In genomic region chr1:160261526-160261877, GRCh38 we compare ENCODE assay signal across 8 cellular contexts. TPM values are rescaled to one million over a fixed set of nuclear protein-coding genes. Genes with fewer than 3 reads are reported as not detected.
DNase-seq lines count a peak whose midpoint lies in the region; TF ChIP-seq lines count a peak whose summit lies in the region.

No MANE protein-coding gene starts in this region.

- H3F3A ChIP-seq in smooth muscle cell (ENCODE audit: low read depth), result peaks cover 23% of the 10 kb centered on the region

- H3K4me3 ChIP-seq in iPS-11a (ENCODE audit: low read depth, low read length) (peak overlapping the region; percentile 99), smooth muscle cell (peak overlapping the region; percentile 74)

- no peaks in the 10 kb centered on the region for H3K36me3 ChIP-seq in smooth muscle cell (ENCODE audit: low read depth)

- H3K4me2 ChIP-seq in smooth muscle cell, result peak overlapping the region; percentile 93

- peak overlapping the region; percentile 99 for H3K9ac ChIP-seq in smooth muscle cell (ENCODE audit: low read depth)

- H3K27ac ChIP-seq in angular gyrus (ENCODE audit: low read depth, low read length) (peak overlapping the region; percentile 99), smooth muscle cell (ENCODE audit: low read depth) (peak overlapping the region; percentile 100)

- peaks cover 33% of the 10 kb centered on the region for H3K4me1 ChIP-seq in smooth muscle cell (ENCODE audit: low read depth)

- in situ Hi-C loops in KBM-7 (cut with MboI; ENCODE audit: low pct_unique_long_range_greater_than_20kb, low sequenced_read_pairs), result no loop called here

- H3K9me3 ChIP-seq in smooth muscle cell (replicated peaks; ENCODE audit: low read depth), result no peaks in the 10 kb centered on the region

- DNase-seq in AG20443 (ENCODE audit: low spot score) (peak; percentile 70), GM19240 (ENCODE audit: insufficient read length, low spot score) (peak; percentile 30), KBM-7 (peak; percentile 61), SW480 (ENCODE audit: low spot score) (peak; percentile 74), smooth muscle cell (lab: John Stamatoyannopoulos, UW; ENCODE audit: unreplicated experiment) (peak; percentile 26), occipital lobe (lab: John Stamatoyannopoulos, UW) (no peak)

- no peak for TF ChIP-seq CTCF in smooth muscle cell (IDR thresholded peaks at IDR 0.05; ENCODE audit: borderline replicate concordance, insufficient read depth, poor library complexity, severe bottlenecking)

- WGBS in smooth muscle cell (ENCODE audit: low lambda C conversion rate), result under 1% methylated on average over 6 of the region's 6 CpGs

- no peak overlapping the region for H2AFZ ChIP-seq in smooth muscle cell (ENCODE audit: low read depth)

- H3K79me2 ChIP-seq in smooth muscle cell (ENCODE audit: low read depth), result peaks cover 35% of the 10 kb centered on the region

- no peaks in the 10 kb centered on the region for H3K27me3 ChIP-seq in smooth muscle cell (ENCODE audit: low read depth)

- H4K20me1 ChIP-seq in smooth muscle cell (ENCODE audit: low read depth), result peaks cover 45% of the 10 kb centered on the region

RNA-seq across cellular contexts. Expression of gene DCAF8, which starts 0.8 kb away (rescaled TPM):
- total RNA-seq in smooth muscle cell, result 56.7 and 63.6 TPM in 2 replicates
- 79.9 and 92.6 TPM in 2 replicates for polyA plus RNA-seq in smooth muscle cell
- total RNA-seq in occipital lobe, result 64.6 TPM

RNA-seq across cellular contexts. Expression of gene PEX19, which starts 23.4 kb away (rescaled TPM):
- total RNA-seq in smooth muscle cell (40.2 and 47.1 TPM in 2 replicates), occipital lobe (32.9 TPM)
- 29.2 and 34.5 TPM in 2 replicates for polyA plus RNA-seq in smooth muscle cell

RNA-seq across cellular contexts. Expression of gene PEA15, which starts 56.3 kb away (rescaled TPM):
- total RNA-seq in smooth muscle cell, result 85.0 and 115 TPM in 2 replicates
- 73.1 and 80.6 TPM in 2 replicates for polyA plus RNA-seq in smooth muscle cell
- 99.0 TPM for total RNA-seq in occipital lobe
